In genomic region chr2:75896779-75897366, GRCh38 we compare ENCODE assay signal across 8 cellular contexts.
DNase-seq lines count a peak whose midpoint lies in the region; ATAC-seq and TF ChIP-seq lines count a peak whose summit lies in the region.

No MANE protein-coding gene starts in this region.

- H3K36me3 ChIP-seq in parathyroid adenoma (ENCODE audit: control insufficient read depth, insufficient read depth, low read length) = no peaks in the 10 kb centered on the region

- no peak overlapping the region for H3K27ac Mint-ChIP-seq in stimulated activated effector memory CD8-positive, alpha-beta T cell treated with anti-CD3 and anti-CD28 coated beads, Interleukin-12 subunit alpha, Interleukin-12 subunit beta, amount 100 ng/mL, for 72 hours

- H3K9ac ChIP-seq in parathyroid adenoma = no peak overlapping the region

- in situ Hi-C loops in Caki2 (cut with HindIII; ENCODE audit: low pct_unique_long_range_greater_than_20kb, low sequenced_read_pairs) = no loop called here

- H3K4me1 ChIP-seq in parathyroid adenoma = no peaks in the 10 kb centered on the region

- no peak overlapping the region for H3K27ac ChIP-seq in parathyroid adenoma

- no peak overlapping the region for H3K4me3 Mint-ChIP-seq in stimulated activated effector memory CD8-positive, alpha-beta T cell treated with anti-CD3 and anti-CD28 coated beads, Interleukin-12 subunit alpha, Interleukin-12 subunit beta, amount 100 ng/mL, for 72 hours

- peak; percentile 87 for ATAC-seq in HG03095 (IDR thresholded peaks at IDR 0.05; ENCODE audit: unreplicated experiment)
- no peak for ATAC-seq in stimulated activated effector memory CD8-positive, alpha-beta T cell treated with anti-CD3 and anti-CD28 coated beads, Interleukin-12 subunit alpha, Interleukin-12 subunit beta, amount 100 ng/mL, for 72 hours

- H3K79me2 ChIP-seq in parathyroid adenoma = no peaks in the 10 kb centered on the region

- DNase-seq in Caki2 (ENCODE audit: low read depth) (peak; percentile 18), GM19238 (ENCODE audit: insufficient read length, low spot score) (peak; percentile 28), NCI-H510A treated with DMSO at 0.1 percent for 48 hours (lab: John Stamatoyannopoulos, UW) (peak; percentile 44), choroid plexus epithelial cell (ENCODE audit: low read depth) (no peak), GOT3 (lab: John Stamatoyannopoulos, UW) (no peak)
- no peak for DNase-seq in stimulated activated effector memory CD8-positive, alpha-beta T cell treated with anti-CD3 and anti-CD28 coated beads, Interleukin-12 subunit alpha, Interleukin-12 subunit beta, amount 100 ng/mL, for 72 hours (ENCODE audit: low spot score in 2 of 2)

- H3K4me2 ChIP-seq in parathyroid adenoma (ENCODE audit: low read length) = no peak overlapping the region

- no peaks in the 10 kb centered on the region for H3K4me1 Mint-ChIP-seq in stimulated activated effector memory CD8-positive, alpha-beta T cell treated with anti-CD3 and anti-CD28 coated beads, Interleukin-12 subunit alpha, Interleukin-12 subunit beta, amount 100 ng/mL, for 72 hours

- no peaks in the 10 kb centered on the region for H3K9me3 ChIP-seq in parathyroid adenoma (ENCODE audit: control insufficient read depth, low read length)

- no peak overlapping the region for H3K4me3 ChIP-seq in choroid plexus epithelial cell (ENCODE audit: low read depth, low read length)
- no peak overlapping the region for H3K4me3 ChIP-seq in parathyroid adenoma (ENCODE audit: low read depth, low read length)

- no peaks in the 10 kb centered on the region for H3K36me3 Mint-ChIP-seq in stimulated activated effector memory CD8-positive, alpha-beta T cell treated with anti-CD3 and anti-CD28 coated beads, Interleukin-12 subunit alpha, Interleukin-12 subunit beta, amount 100 ng/mL, for 72 hours

- H3K9me3 Mint-ChIP-seq in stimulated activated effector memory CD8-positive, alpha-beta T cell treated with anti-CD3 and anti-CD28 coated beads, Interleukin-12 subunit alpha, Interleukin-12 subunit beta, amount 100 ng/mL, for 72 hours = peaks cover 3% of the 10 kb centered on the region

- no peaks in the 10 kb centered on the region for H3K27me3 ChIP-seq in parathyroid adenoma (ENCODE audit: control insufficient read depth, insufficient read depth, low read length)

- peak; percentile 3 for TF ChIP-seq CTCF in choroid plexus epithelial cell (conservative IDR thresholded peaks at IDR 0.05; ENCODE audit: low read depth, low read length)
- TF ChIP-seq CTCF in parathyroid adenoma (IDR thresholded peaks at IDR 0.05) = peak; percentile 31

- no peak overlapping the region for H2AFZ ChIP-seq in parathyroid adenoma

Comparison
In these comparisons a context has a peak if more than half of its experiments do, and no peak if none do; other contexts are left out.
1. DNase-seq: peak in Caki2 (single experiment), GM19238 (single experiment) and NCI-H510A treated with DMSO at 0.1 percent for 48 hours (single experiment); none in choroid plexus epithelial cell (single experiment), GOT3 (single experiment) and stimulated activated effector memory CD8-positive, alpha-beta T cell treated with anti-CD3 and anti-CD28 coated beads, Interleukin-12 subunit alpha, Interleukin-12 subunit beta, amount 100 ng/mL, for 72 hours (0 of 2).